ENCODE assay signal across 1 cellular context in the genomic region with DNA sequence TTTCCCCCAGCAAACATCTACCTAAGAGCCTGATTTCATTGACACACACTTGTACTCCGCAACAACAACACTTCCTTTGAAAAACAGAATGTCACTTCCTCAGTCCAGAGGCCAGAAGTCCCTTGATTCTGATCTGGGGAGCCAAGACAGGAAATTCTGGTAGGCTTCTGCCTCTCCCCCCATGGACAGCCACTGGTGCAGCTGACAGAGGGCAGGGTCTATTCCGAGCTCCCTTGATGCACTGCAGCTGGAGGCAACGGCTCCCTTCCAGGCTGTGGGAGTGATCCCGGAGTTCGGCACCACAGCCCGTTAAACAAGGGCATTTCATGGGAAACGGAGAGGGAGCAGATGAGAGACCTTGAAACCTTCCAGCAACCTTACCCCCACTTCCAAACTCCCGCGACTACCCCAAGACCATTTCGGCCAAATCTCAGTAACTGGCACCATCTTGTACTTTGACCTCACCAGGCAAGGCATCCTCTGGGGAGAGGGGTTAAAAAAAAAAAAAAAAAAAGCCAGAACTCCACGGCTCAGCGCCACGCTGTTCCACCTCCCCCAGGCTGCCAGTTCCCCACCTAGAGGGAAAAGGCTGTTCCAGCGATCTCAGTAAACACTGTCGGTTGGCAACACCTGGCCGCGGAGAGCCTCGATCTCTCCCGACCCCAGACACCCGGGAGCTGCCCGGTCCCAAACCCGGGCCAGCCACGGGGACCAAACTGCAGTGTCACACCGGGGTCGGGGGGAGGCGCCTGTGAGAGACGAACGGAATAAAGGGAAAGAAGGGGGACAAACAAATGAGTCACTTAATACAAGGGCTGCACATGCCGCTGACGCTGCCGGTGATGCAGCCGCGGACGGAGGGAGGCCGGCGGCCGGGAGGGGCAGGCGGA.
A peak's percentile ranks its signal among the peaks of the same experiment; 100 is the strongest.
TF ChIP-seq lines count a peak whose summit lies in the region.

No MANE protein-coding gene starts in this region.

TF ChIP-seq in HepG2, 621 proteins besides CTCF, POLR2A, EP300 and RAD21 (continued from another document and continues in another):
- TF ChIP-seq, protein P1, sequence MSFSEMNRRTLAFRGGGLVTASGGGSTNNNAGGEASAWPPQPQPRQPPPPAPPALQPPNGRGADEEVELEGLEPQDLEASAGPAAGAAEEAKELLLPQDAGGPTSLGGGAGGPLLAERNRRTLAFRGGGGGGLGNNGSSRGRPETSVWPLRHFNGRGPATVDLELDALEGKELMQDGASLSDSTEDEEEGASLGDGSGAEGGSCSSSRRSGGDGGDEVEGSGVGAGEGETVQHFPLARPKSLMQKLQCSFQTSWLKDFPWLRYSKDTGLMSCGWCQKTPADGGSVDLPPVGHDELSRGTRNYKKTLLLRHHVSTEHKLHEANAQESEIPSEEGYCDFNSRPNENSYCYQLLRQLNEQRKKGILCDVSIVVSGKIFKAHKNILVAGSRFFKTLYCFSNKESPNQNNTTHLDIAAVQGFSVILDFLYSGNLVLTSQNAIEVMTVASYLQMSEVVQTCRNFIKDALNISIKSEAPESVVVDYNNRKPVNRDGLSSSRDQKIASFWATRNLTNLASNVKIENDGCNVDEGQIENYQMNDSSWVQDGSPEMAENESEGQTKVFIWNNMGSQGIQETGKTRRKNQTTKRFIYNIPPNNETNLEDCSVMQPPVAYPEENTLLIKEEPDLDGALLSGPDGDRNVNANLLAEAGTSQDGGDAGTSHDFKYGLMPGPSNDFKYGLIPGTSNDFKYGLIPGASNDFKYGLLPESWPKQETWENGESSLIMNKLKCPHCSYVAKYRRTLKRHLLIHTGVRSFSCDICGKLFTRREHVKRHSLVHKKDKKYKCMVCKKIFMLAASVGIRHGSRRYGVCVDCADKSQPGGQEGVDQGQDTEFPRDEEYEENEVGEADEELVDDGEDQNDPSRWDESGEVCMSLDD (CRISPR knock-in tag; IDR thresholded peaks at IDR 0.05; ENCODE audit: borderline replicate concordance), result no peak
- TF ChIP-seq, protein P2, sequence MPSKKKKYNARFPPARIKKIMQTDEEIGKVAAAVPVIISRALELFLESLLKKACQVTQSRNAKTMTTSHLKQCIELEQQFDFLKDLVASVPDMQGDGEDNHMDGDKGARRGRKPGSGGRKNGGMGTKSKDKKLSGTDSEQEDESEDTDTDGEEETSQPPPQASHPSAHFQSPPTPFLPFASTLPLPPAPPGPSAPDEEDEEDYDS (CRISPR knock-in tag; IDR thresholded peaks at IDR 0.05), result peak; percentile 49; the same call in 1 of the 2 replicates
- TF ChIP-seq ZNF572 (CRISPR knock-in tag; IDR thresholded peaks at IDR 0.05) (no peak; the same call in 1 of the 2 replicates), SSRP1 (CRISPR knock-in tag; IDR thresholded peaks at IDR 0.05) (no peak), CREB1 (IDR thresholded peaks at IDR 0.05) (peak; percentile 79), CREB1 (CRISPR knock-in tag; IDR thresholded peaks at IDR 0.05) (no peak; the same call in 1 of the 2 replicates), SOX13 (IDR thresholded peaks at IDR 0.05) (no peak), SOX13 (CRISPR knock-in tag; conservative IDR thresholded peaks at IDR 0.05 in 1 of 2, IDR thresholded peaks at IDR 0.05 in 1 of 2) (peak in 1 of 2 experiments; percentile 54; a peak in 2 of 4 replicates), ZNF337 (CRISPR knock-in tag; IDR thresholded peaks at IDR 0.05; ENCODE audit: borderline replicate concordance, low read depth) (0 out of 2 replicates have a peak, but pooled peaks have one; percentile 68), PHF21A (CRISPR knock-in tag; IDR thresholded peaks at IDR 0.05) (peak; percentile 87), ZNF143 (CRISPR knock-in tag; IDR thresholded peaks at IDR 0.05) (peak; percentile 74), PCBP1 (IDR thresholded peaks at IDR 0.05; ENCODE audit: borderline replicate concordance, low read depth, low read length) (0 out of 2 replicates have a peak, but pooled peaks have one; percentile 39), CBFB (CRISPR knock-in tag; IDR thresholded peaks at IDR 0.05) (no peak), MIER3 (CRISPR knock-in tag; IDR thresholded peaks at IDR 0.05; ENCODE audit: borderline replicate concordance) (no peak), ZNF292 (CRISPR knock-in tag; IDR thresholded peaks at IDR 0.05; ENCODE audit: borderline replicate concordance, low read depth) (peak; percentile 45; the same call in 1 of the 2 replicates), HDAC2 (CRISPR knock-in tag; IDR thresholded peaks at IDR 0.05) (peak; percentile 36; the same call in 1 of the 2 replicates), WIZ (CRISPR knock-in tag; IDR thresholded peaks at IDR 0.05) (no peak), ZNF253 (CRISPR knock-in tag; IDR thresholded peaks at IDR 0.05; ENCODE audit: borderline replicate concordance) (no peak), TGIF2 (CRISPR knock-in tag; IDR thresholded peaks at IDR 0.05) (no peak), ELF1 (CRISPR knock-in tag; IDR thresholded peaks at IDR 0.05) (peak; percentile 23; the same call in 1 of the 2 replicates), ZNF546 (CRISPR knock-in tag; conservative IDR thresholded peaks at IDR 0.05) (peak; percentile 71; the same call in 1 of the 2 replicates), ZNF383 (CRISPR knock-in tag; IDR thresholded peaks at IDR 0.05; ENCODE audit: borderline replicate concordance) (no peak), KAT8 (CRISPR knock-in tag; IDR thresholded peaks at IDR 0.05) (no peak), ZFX (CRISPR knock-in tag; IDR thresholded peaks at IDR 0.05; ENCODE audit: low read depth) (peak; percentile 26; the same call in 1 of the 2 replicates), ZNF451 (CRISPR knock-in tag; IDR thresholded peaks at IDR 0.05) (0 out of 2 replicates have a peak, but pooled peaks have one; percentile 21), AGO1 (IDR thresholded peaks at IDR 0.05; ENCODE audit: low read depth, low read length, poor library complexity, severe bottlenecking) (peak; percentile 62), HDAC1 (CRISPR knock-in tag; IDR thresholded peaks at IDR 0.05) (peak; percentile 51; the same call in 1 of the 2 replicates), ZNF296 (CRISPR knock-in tag; conservative IDR thresholded peaks at IDR 0.05) (no peak), ZFP90 (CRISPR knock-in tag; IDR thresholded peaks at IDR 0.05; ENCODE audit: borderline replicate concordance) (0 out of 2 replicates have a peak, but pooled peaks have one; percentile 42), CAMTA2 (CRISPR knock-in tag; IDR thresholded peaks at IDR 0.05; ENCODE audit: borderline replicate concordance) (no peak), NCOA2 (CRISPR knock-in tag; IDR thresholded peaks at IDR 0.05) (no peak), FOXP1 (IDR thresholded peaks at IDR 0.05) (no peak), FOXP1 (CRISPR knock-in tag; IDR thresholded peaks at IDR 0.05) (0 out of 2 replicates have a peak, but pooled peaks have one; percentile 24), ISX (CRISPR knock-in tag; conservative IDR thresholded peaks at IDR 0.05) (no peak), ZMAT3 (CRISPR knock-in tag; conservative IDR thresholded peaks at IDR 0.05) (no peak)
- TF ChIP-seq, protein P3, sequence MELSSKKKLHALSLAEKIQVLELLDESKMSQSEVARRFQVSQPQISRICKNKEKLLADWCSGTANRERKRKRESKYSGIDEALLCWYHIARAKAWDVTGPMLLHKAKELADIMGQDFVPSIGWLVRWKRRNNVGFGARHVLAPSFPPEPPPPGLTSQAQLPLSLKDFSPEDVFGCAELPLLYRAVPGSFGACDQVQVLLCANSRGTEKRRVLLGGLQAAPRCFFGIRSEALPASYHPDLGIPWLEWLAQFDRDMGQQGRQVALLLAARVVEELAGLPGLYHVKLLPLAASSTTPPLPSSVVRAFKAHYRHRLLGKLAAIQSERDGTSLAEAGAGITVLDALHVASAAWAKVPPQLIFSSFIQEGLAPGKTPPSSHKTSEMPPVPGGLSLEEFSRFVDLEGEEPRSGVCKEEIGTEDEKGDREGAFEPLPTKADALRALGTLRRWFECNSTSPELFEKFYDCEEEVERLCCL (CRISPR knock-in tag; IDR thresholded peaks at IDR 0.05; ENCODE audit: borderline replicate concordance), result no peak
- TF ChIP-seq, protein P4, sequence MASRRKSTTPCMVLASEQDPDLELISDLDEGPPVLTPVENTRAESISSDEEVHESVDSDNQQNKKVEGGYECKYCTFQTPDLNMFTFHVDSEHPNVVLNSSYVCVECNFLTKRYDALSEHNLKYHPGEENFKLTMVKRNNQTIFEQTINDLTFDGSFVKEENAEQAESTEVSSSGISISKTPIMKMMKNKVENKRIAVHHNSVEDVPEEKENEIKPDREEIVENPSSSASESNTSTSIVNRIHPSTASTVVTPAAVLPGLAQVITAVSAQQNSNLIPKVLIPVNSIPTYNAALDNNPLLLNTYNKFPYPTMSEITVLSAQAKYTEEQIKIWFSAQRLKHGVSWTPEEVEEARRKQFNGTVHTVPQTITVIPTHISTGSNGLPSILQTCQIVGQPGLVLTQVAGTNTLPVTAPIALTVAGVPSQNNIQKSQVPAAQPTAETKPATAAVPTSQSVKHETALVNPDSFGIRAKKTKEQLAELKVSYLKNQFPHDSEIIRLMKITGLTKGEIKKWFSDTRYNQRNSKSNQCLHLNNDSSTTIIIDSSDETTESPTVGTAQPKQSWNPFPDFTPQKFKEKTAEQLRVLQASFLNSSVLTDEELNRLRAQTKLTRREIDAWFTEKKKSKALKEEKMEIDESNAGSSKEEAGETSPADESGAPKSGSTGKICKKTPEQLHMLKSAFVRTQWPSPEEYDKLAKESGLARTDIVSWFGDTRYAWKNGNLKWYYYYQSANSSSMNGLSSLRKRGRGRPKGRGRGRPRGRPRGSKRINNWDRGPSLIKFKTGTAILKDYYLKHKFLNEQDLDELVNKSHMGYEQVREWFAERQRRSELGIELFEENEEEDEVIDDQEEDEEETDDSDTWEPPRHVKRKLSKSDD (CRISPR knock-in tag; IDR thresholded peaks at IDR 0.05; ENCODE audit: low read depth), result no peak
- TF ChIP-seq, protein P5, sequence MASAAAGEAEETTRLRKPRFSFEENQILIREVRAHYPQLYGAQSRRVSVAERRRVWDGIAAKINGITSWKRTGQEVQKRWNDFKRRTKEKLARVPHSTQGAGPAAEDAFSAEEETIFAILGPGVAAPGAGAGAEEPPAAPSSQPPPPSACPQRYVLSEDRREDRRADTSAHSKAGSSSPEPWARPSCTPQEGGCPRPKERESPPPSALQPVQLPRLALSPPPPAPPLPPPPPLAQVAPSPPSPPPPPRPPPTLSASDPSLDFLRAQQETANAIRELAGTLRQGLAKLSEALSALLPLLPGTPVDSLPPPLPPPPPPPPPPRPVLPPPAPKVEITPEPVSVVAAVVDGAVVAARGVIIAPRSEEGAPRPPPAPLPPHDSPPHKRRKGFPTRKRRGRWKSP (CRISPR knock-in tag; IDR thresholded peaks at IDR 0.05), result 0 out of 2 replicates have a peak, but pooled peaks have one; percentile 16
- TF ChIP-seq, protein P6, sequence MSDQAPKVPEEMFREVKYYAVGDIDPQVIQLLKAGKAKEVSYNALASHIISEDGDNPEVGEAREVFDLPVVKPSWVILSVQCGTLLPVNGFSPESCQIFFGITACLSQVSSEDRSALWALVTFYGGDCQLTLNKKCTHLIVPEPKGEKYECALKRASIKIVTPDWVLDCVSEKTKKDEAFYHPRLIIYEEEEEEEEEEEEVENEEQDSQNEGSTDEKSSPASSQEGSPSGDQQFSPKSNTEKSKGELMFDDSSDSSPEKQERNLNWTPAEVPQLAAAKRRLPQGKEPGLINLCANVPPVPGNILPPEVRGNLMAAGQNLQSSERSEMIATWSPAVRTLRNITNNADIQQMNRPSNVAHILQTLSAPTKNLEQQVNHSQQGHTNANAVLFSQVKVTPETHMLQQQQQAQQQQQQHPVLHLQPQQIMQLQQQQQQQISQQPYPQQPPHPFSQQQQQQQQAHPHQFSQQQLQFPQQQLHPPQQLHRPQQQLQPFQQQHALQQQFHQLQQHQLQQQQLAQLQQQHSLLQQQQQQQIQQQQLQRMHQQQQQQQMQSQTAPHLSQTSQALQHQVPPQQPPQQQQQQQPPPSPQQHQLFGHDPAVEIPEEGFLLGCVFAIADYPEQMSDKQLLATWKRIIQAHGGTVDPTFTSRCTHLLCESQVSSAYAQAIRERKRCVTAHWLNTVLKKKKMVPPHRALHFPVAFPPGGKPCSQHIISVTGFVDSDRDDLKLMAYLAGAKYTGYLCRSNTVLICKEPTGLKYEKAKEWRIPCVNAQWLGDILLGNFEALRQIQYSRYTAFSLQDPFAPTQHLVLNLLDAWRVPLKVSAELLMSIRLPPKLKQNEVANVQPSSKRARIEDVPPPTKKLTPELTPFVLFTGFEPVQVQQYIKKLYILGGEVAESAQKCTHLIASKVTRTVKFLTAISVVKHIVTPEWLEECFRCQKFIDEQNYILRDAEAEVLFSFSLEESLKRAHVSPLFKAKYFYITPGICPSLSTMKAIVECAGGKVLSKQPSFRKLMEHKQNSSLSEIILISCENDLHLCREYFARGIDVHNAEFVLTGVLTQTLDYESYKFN (CRISPR knock-in tag; conservative IDR thresholded peaks at IDR 0.05), result peak; percentile 65
- TF ChIP-seq, protein P7, sequence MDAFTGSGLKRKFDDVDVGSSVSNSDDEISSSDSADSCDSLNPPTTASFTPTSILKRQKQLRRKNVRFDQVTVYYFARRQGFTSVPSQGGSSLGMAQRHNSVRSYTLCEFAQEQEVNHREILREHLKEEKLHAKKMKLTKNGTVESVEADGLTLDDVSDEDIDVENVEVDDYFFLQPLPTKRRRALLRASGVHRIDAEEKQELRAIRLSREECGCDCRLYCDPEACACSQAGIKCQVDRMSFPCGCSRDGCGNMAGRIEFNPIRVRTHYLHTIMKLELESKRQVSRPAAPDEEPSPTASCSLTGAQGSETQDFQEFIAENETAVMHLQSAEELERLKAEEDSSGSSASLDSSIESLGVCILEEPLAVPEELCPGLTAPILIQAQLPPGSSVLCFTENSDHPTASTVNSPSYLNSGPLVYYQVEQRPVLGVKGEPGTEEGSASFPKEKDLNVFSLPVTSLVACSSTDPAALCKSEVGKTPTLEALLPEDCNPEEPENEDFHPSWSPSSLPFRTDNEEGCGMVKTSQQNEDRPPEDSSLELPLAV (CRISPR knock-in tag; conservative IDR thresholded peaks at IDR 0.05; ENCODE audit: low read depth), result no peak
- TF ChIP-seq, protein P8, sequence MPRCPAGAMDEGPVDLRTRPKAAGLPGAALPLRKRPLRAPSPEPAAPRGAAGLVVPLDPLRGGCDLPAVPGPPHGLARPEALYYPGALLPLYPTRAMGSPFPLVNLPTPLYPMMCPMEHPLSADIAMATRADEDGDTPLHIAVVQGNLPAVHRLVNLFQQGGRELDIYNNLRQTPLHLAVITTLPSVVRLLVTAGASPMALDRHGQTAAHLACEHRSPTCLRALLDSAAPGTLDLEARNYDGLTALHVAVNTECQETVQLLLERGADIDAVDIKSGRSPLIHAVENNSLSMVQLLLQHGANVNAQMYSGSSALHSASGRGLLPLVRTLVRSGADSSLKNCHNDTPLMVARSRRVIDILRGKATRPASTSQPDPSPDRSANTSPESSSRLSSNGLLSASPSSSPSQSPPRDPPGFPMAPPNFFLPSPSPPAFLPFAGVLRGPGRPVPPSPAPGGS (CRISPR knock-in tag; IDR thresholded peaks at IDR 0.05), result 0 out of 2 replicates have a peak, but pooled peaks have one; percentile 43
- TF ChIP-seq, protein P9, sequence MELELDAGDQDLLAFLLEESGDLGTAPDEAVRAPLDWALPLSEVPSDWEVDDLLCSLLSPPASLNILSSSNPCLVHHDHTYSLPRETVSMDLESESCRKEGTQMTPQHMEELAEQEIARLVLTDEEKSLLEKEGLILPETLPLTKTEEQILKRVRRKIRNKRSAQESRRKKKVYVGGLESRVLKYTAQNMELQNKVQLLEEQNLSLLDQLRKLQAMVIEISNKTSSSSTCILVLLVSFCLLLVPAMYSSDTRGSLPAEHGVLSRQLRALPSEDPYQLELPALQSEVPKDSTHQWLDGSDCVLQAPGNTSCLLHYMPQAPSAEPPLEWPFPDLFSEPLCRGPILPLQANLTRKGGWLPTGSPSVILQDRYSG (CRISPR knock-in tag; IDR thresholded peaks at IDR 0.05), result no peak
- TF ChIP-seq, protein P10, sequence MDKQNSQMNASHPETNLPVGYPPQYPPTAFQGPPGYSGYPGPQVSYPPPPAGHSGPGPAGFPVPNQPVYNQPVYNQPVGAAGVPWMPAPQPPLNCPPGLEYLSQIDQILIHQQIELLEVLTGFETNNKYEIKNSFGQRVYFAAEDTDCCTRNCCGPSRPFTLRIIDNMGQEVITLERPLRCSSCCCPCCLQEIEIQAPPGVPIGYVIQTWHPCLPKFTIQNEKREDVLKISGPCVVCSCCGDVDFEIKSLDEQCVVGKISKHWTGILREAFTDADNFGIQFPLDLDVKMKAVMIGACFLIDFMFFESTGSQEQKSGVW (CRISPR knock-in tag; IDR thresholded peaks at IDR 0.05; ENCODE audit: borderline replicate concordance), result no peak
